8 cellular contexts compared by ENCODE assay signal in genomic region chr12:12562016-12562483, GRCh38. TPM values are rescaled to one million over a fixed set of nuclear protein-coding genes. Genes with fewer than 3 reads are reported as not detected.
DNase-seq lines count a peak whose midpoint lies in the region; ATAC-seq and TF ChIP-seq lines count a peak whose summit lies in the region.

No MANE protein-coding gene starts in this region.

- H3F3A ChIP-seq in neural progenitor cell (ENCODE audit: low read depth) = peaks cover 35% of the 10 kb centered on the region

- DNase-seq in DMS 273 (lab: John Stamatoyannopoulos, UW; ENCODE audit: unreplicated experiment) (peak; percentile 67), DMS 273 treated with DMSO at 0.1 percent for 48 hours (lab: John Stamatoyannopoulos, UW) (no peak), NCI-H1930 (lab: John Stamatoyannopoulos, UW) (peak; percentile 49 to 56), fibroblast of the aortic adventitia (ENCODE audit: low read depth) (peak; percentile 21), neural progenitor cell (ENCODE audit: low spot score) (peak; percentile 78)
- DNase-seq in activated T-helper 2 cell treated with anti-CD3 and anti-CD28 coated beads, Interferon-gamma antibody, Interleukin-2, Interleukin-4, amounts not matched to agents 10 μg/mL and 5 μg/mL and 100 μg/mL, durations not matched to agents 14 hours and 24 hours and 36 hours (ENCODE audit: low spot score) = peak; percentile 22

- peaks cover 44% of the 10 kb centered on the region for H3K79me2 ChIP-seq in neural progenitor cell (ENCODE audit: low read depth)

- H3K4me3 ChIP-seq in fibroblast of the aortic adventitia (ENCODE audit: low read depth, low read length) (peak overlapping the region; percentile 88), neural progenitor cell (peak overlapping the region; percentile 85)

- no peaks in the 10 kb centered on the region for H3K36me3 ChIP-seq in neural progenitor cell

- H3K27ac ChIP-seq in neural progenitor cell = peak overlapping the region; percentile 99

- no peaks in the 10 kb centered on the region for H3K27me3 Mint-ChIP-seq in activated T-helper 2 cell treated with anti-CD3 and anti-CD28 coated beads, Interferon-gamma antibody, Interleukin-2, Interleukin-4, amounts not matched to agents 10 μg/mL and 5 μg/mL and 100 μg/mL, durations not matched to agents 14 hours and 24 hours and 36 hours (ENCODE audit: low read depth)
- H3K27me3 Mint-ChIP-seq in neural progenitor cell (ENCODE audit: insufficient read depth, low read depth) = peaks cover 2% of the 10 kb centered on the region

- peak overlapping the region; percentile 94 for H3K9ac ChIP-seq in neural progenitor cell

- H3K4me3 Mint-ChIP-seq in activated T-helper 2 cell treated with anti-CD3 and anti-CD28 coated beads, Interferon-gamma antibody, Interleukin-2, Interleukin-4, amounts not matched to agents 10 μg/mL and 5 μg/mL and 100 μg/mL, durations not matched to agents 14 hours and 24 hours and 36 hours (ENCODE audit: low read depth) = peak overlapping the region; percentile 85
- H3K4me3 Mint-ChIP-seq in neural progenitor cell = peak overlapping the region; percentile 90

- H3K36me3 Mint-ChIP-seq in activated T-helper 2 cell treated with anti-CD3 and anti-CD28 coated beads, Interferon-gamma antibody, Interleukin-2, Interleukin-4, amounts not matched to agents 10 μg/mL and 5 μg/mL and 100 μg/mL, durations not matched to agents 14 hours and 24 hours and 36 hours (ENCODE audit: low read depth) = peaks cover 37% of the 10 kb centered on the region
- H3K36me3 Mint-ChIP-seq in neural progenitor cell = peaks cover 5% of the 10 kb centered on the region

- H2AFZ ChIP-seq in neural progenitor cell (replicated peaks) = peak overlapping the region; percentile 87

- ATAC-seq in GM21786 (IDR thresholded peaks at IDR 0.05; ENCODE audit: unreplicated experiment) (no peak), HG02973 (IDR thresholded peaks at IDR 0.05; ENCODE audit: unreplicated experiment) (no peak)

- peaks cover 28% of the 10 kb centered on the region for H3K4me1 ChIP-seq in neural progenitor cell

- peak overlapping the region; percentile 87 for H3K4me2 ChIP-seq in neural progenitor cell

- no peaks in the 10 kb centered on the region for H3K27me3 ChIP-seq in neural progenitor cell

- no peak for TF ChIP-seq CTCF in fibroblast of the aortic adventitia (IDR thresholded peaks at IDR 0.05; ENCODE audit: insufficient read depth, low read length)
- no peak for TF ChIP-seq CTCF in neural progenitor cell (IDR thresholded peaks at IDR 0.05)

- H3K4me1 Mint-ChIP-seq in activated T-helper 2 cell treated with anti-CD3 and anti-CD28 coated beads, Interferon-gamma antibody, Interleukin-2, Interleukin-4, amounts not matched to agents 10 μg/mL and 5 μg/mL and 100 μg/mL, durations not matched to agents 14 hours and 24 hours and 36 hours (ENCODE audit: low read depth) = peaks cover 39% of the 10 kb centered on the region
- H3K4me1 Mint-ChIP-seq in neural progenitor cell = peaks cover 20% of the 10 kb centered on the region

- no peaks in the 10 kb centered on the region for H3K9me3 ChIP-seq in neural progenitor cell (ENCODE audit: low read depth)

- intact Hi-C loops in activated T-helper 2 cell treated with anti-CD3 and anti-CD28 coated beads, Interferon-gamma antibody, Interleukin-2, Interleukin-4, amounts not matched to agents 10 μg/mL and 5 μg/mL and 100 μg/mL, durations not matched to agents 14 hours and 24 hours and 36 hours (cut with micrococcal nuclease) = loop anchor here (1.0 to 5.0 kb wide), 4 partner anchors 87 to 205 kb away; partner anchors contain the start of genes BORCS5 and GPR19

- H3K27ac Mint-ChIP-seq in activated T-helper 2 cell treated with anti-CD3 and anti-CD28 coated beads, Interferon-gamma antibody, Interleukin-2, Interleukin-4, amounts not matched to agents 10 μg/mL and 5 μg/mL and 100 μg/mL, durations not matched to agents 14 hours and 24 hours and 36 hours = peak overlapping the region; percentile 95
- peak overlapping the region; percentile 96 for H3K27ac Mint-ChIP-seq in neural progenitor cell

- peaks cover 9% of the 10 kb centered on the region for H4K20me1 ChIP-seq in neural progenitor cell (ENCODE audit: low read depth)

- H3K9me3 Mint-ChIP-seq in activated T-helper 2 cell treated with anti-CD3 and anti-CD28 coated beads, Interferon-gamma antibody, Interleukin-2, Interleukin-4, amounts not matched to agents 10 μg/mL and 5 μg/mL and 100 μg/mL, durations not matched to agents 14 hours and 24 hours and 36 hours = peaks cover 5% of the 10 kb centered on the region
- H3K9me3 Mint-ChIP-seq in neural progenitor cell = peaks cover 16% of the 10 kb centered on the region

RNA-seq across cellular contexts. Expression of gene DUSP16, which starts 0.6 kb away (rescaled TPM):
- total RNA-seq in activated T-helper 2 cell treated with anti-CD3 and anti-CD28 coated beads, Interferon-gamma antibody, Interleukin-2, Interleukin-4, amounts not matched to agents 10 μg/mL and 5 μg/mL and 100 μg/mL, durations not matched to agents 14 hours and 24 hours and 36 hours = 64.7 and 66.5 TPM in 2 replicates
- total RNA-seq in fibroblast of the aortic adventitia (ENCODE audit: low replicate concordance) (5.9 and 6.8 TPM in 2 replicates), neural progenitor cell (ENCODE audit: low replicate concordance) (24.0 and 26.1 TPM in 2 replicates)

RNA-seq across cellular contexts. Expression of gene CREBL2, which starts 49.6 kb away (rescaled TPM):
- 22.3 and 23.3 TPM in 2 replicates for total RNA-seq in activated T-helper 2 cell treated with anti-CD3 and anti-CD28 coated beads, Interferon-gamma antibody, Interleukin-2, Interleukin-4, amounts not matched to agents 10 μg/mL and 5 μg/mL and 100 μg/mL, durations not matched to agents 14 hours and 24 hours and 36 hours
- total RNA-seq in fibroblast of the aortic adventitia (ENCODE audit: low replicate concordance) (44.6 and 49.9 TPM in 2 replicates), neural progenitor cell (ENCODE audit: low replicate concordance) (27.9 and 31.4 TPM in 2 replicates)
